10 cellular contexts compared by ENCODE assay signal in genomic region chr16:29927523-29927905, GRCh38. TPM values are rescaled to one million over a fixed set of nuclear protein-coding genes. Genes with fewer than 3 reads are reported as not detected.
A peak's percentile ranks its signal among the peaks of the same experiment; 100 is the strongest.
DNase-seq lines count a peak whose midpoint lies in the region; ATAC-seq and TF ChIP-seq lines count a peak whose summit lies in the region.
"Had no signal": no experiment of that assay in that cellular context is flagged by ENCODE, and none has a peak within 500 bp of the region (broad histone marks: within the 10 kb centered on the region; RNA-seq: fewer than 3 reads in every experiment).

No MANE protein-coding gene starts in this region.

- H3K9me3 Mint-ChIP-seq in activated CD4-positive, alpha-beta T cell treated with anti-CD3 and anti-CD28 coated beads for 36 hours (ENCODE audit: low read depth) = no peaks in the 10 kb centered on the region
- no peaks in the 10 kb centered on the region for H3K9me3 Mint-ChIP-seq in activated T-helper 1 cell treated with anti-CD3 and anti-CD28 coated beads, Interleukin-12 subunit alpha, Interleukin-12 subunit beta, Interleukin-2, Interleukin-4 antibody, amounts not matched to agents 30 ng/mL and 10 ng/mL and 1 ng/mL, durations not matched to agents 14 hours and 24 hours and 36 hours
- no peaks in the 10 kb centered on the region for H3K9me3 Mint-ChIP-seq in stimulated activated effector memory CD8-positive, alpha-beta T cell treated with anti-CD3 and anti-CD28 coated beads, Interleukin-12 subunit alpha, Interleukin-12 subunit beta, amount 100 ng/mL, for 72 hours

- no peak for ATAC-seq in activated CD4-positive, alpha-beta T cell treated with anti-CD3 and anti-CD28 coated beads for 36 hours
- ATAC-seq in gastroesophageal sphincter (no peak), HG02981 (IDR thresholded peaks at IDR 0.05; ENCODE audit: unreplicated experiment) (no peak), HG03520 (IDR thresholded peaks at IDR 0.05; ENCODE audit: unreplicated experiment) (no peak)
- ATAC-seq in stimulated activated effector memory CD8-positive, alpha-beta T cell treated with anti-CD3 and anti-CD28 coated beads, Interleukin-12 subunit alpha, Interleukin-12 subunit beta, amount 100 ng/mL, for 72 hours = no peak

- peaks cover 0 to 7% of the 10 kb centered on the region in 2 donors for H3K36me3 ChIP-seq in gastroesophageal sphincter
- H3K36me3 ChIP-seq: cardiac muscle cell, WERI-Rb-1 had no signal

- peak overlapping the region in 3 of 4 donors; percentile 91 to 94 (median 93) for H3K27ac ChIP-seq in gastroesophageal sphincter

- no peak for TF ChIP-seq CTCF in gastroesophageal sphincter (IDR thresholded peaks at IDR 0.05)

- 83 to 100% methylated on average over 1 to 2 of the region's 2 CpGs for WGBS in gastroesophageal sphincter (ENCODE audit: low coverage in 1 of 2), 2 donors

- CTCF ChIA-PET in activated CD4-positive, alpha-beta T cell treated with anti-CD3 and anti-CD28 coated beads for 36 hours (lab: Charles Lee) = interaction anchor here (0.6 to 0.7 kb wide), 3 partner anchors 84 to 740 kb away, joined by 3 read pairs; no protein-coding TSS in a partner anchor

- H3K9me3 ChIP-seq in gastroesophageal sphincter = no peaks in the 10 kb centered on the region

- peak overlapping the region; percentile 82 for H3K4me3 Mint-ChIP-seq in activated CD4-positive, alpha-beta T cell treated with anti-CD3 and anti-CD28 coated beads for 36 hours
- H3K4me3 Mint-ChIP-seq in activated T-helper 1 cell treated with anti-CD3 and anti-CD28 coated beads, Interleukin-12 subunit alpha, Interleukin-12 subunit beta, Interleukin-2, Interleukin-4 antibody, amounts not matched to agents 30 ng/mL and 10 ng/mL and 1 ng/mL, durations not matched to agents 14 hours and 24 hours and 36 hours = peak overlapping the region; percentile 94
- peak overlapping the region; percentile 91 for H3K4me3 Mint-ChIP-seq in stimulated activated effector memory CD8-positive, alpha-beta T cell treated with anti-CD3 and anti-CD28 coated beads, Interleukin-12 subunit alpha, Interleukin-12 subunit beta, amount 100 ng/mL, for 72 hours

- intact Hi-C loops in activated CD4-positive, alpha-beta T cell treated with anti-CD3 and anti-CD28 coated beads for 36 hours (cut with DNase I, micrococcal nuclease) = loop anchor here in 1 of 2 experiments (2.0 kb wide), 1 partner anchor 33 kb away; no protein-coding TSS in a partner anchor
- intact Hi-C loops in activated T-helper 1 cell treated with anti-CD3 and anti-CD28 coated beads, Interleukin-12 subunit alpha, Interleukin-12 subunit beta, Interleukin-2, Interleukin-4 antibody, amounts not matched to agents 30 ng/mL and 10 ng/mL and 1 ng/mL, durations not matched to agents 14 hours and 24 hours and 36 hours (cut with micrococcal nuclease) = loop anchor here (2.0 kb wide), 1 partner anchor 103 kb away; no protein-coding TSS in a partner anchor

- peaks cover 12% of the 10 kb centered on the region for H3K36me3 Mint-ChIP-seq in activated CD4-positive, alpha-beta T cell treated with anti-CD3 and anti-CD28 coated beads for 36 hours (ENCODE audit: low read depth)
- peaks cover 11% of the 10 kb centered on the region for H3K36me3 Mint-ChIP-seq in activated T-helper 1 cell treated with anti-CD3 and anti-CD28 coated beads, Interleukin-12 subunit alpha, Interleukin-12 subunit beta, Interleukin-2, Interleukin-4 antibody, amounts not matched to agents 30 ng/mL and 10 ng/mL and 1 ng/mL, durations not matched to agents 14 hours and 24 hours and 36 hours (ENCODE audit: low read depth)
- H3K36me3 Mint-ChIP-seq in stimulated activated effector memory CD8-positive, alpha-beta T cell treated with anti-CD3 and anti-CD28 coated beads, Interleukin-12 subunit alpha, Interleukin-12 subunit beta, amount 100 ng/mL, for 72 hours = peaks cover 36% of the 10 kb centered on the region

- POLR2A ChIA-PET in activated CD4-positive, alpha-beta T cell treated with anti-CD3 and anti-CD28 coated beads for 36 hours (lab: Charles Lee) = no interaction called here

- DNase-seq in activated CD4-positive, alpha-beta T cell treated with anti-CD3 and anti-CD28 coated beads for 36 hours = no peak
- DNase-seq in activated CD4-positive, alpha-beta T cell treated with anti-CD3 and anti-CD28 coated beads for 48 hours = no peak
- DNase-seq in activated T-helper 1 cell treated with anti-CD3 and anti-CD28 coated beads, Interleukin-12 subunit alpha, Interleukin-12 subunit beta, Interleukin-2, Interleukin-4 antibody, amounts not matched to agents 30 ng/mL and 10 ng/mL and 1 ng/mL, durations not matched to agents 14 hours and 24 hours and 36 hours (ENCODE audit: low spot score) = no peak
- no peak for DNase-seq in stimulated activated effector memory CD8-positive, alpha-beta T cell treated with anti-CD3 and anti-CD28 coated beads, Interleukin-12 subunit alpha, Interleukin-12 subunit beta, amount 100 ng/mL, for 72 hours (ENCODE audit: low spot score in 2 of 2)
- no peak for DNase-seq in hepatic stellate cell (ENCODE audit: low spot score)

- peaks cover 0 to 36% (median 15%) of the 10 kb centered on the region in 3 donors for H3K4me1 ChIP-seq in gastroesophageal sphincter

- no peak for TF ChIP-seq POLR2A in gastroesophageal sphincter (IDR thresholded peaks at IDR 0.05)

- H3K27ac Mint-ChIP-seq in activated CD4-positive, alpha-beta T cell treated with anti-CD3 and anti-CD28 coated beads for 36 hours = peak overlapping the region; percentile 95
- H3K27ac Mint-ChIP-seq in activated T-helper 1 cell treated with anti-CD3 and anti-CD28 coated beads, Interleukin-12 subunit alpha, Interleukin-12 subunit beta, Interleukin-2, Interleukin-4 antibody, amounts not matched to agents 30 ng/mL and 10 ng/mL and 1 ng/mL, durations not matched to agents 14 hours and 24 hours and 36 hours = peak overlapping the region; percentile 95
- no peak overlapping the region for H3K27ac Mint-ChIP-seq in stimulated activated effector memory CD8-positive, alpha-beta T cell treated with anti-CD3 and anti-CD28 coated beads, Interleukin-12 subunit alpha, Interleukin-12 subunit beta, amount 100 ng/mL, for 72 hours

- no peak for TF ChIP-seq EP300 in gastroesophageal sphincter (IDR thresholded peaks at IDR 0.05)

- H3K4me1 Mint-ChIP-seq in activated CD4-positive, alpha-beta T cell treated with anti-CD3 and anti-CD28 coated beads for 36 hours = peaks cover 29% of the 10 kb centered on the region
- peaks cover 31% of the 10 kb centered on the region for H3K4me1 Mint-ChIP-seq in activated T-helper 1 cell treated with anti-CD3 and anti-CD28 coated beads, Interleukin-12 subunit alpha, Interleukin-12 subunit beta, Interleukin-2, Interleukin-4 antibody, amounts not matched to agents 30 ng/mL and 10 ng/mL and 1 ng/mL, durations not matched to agents 14 hours and 24 hours and 36 hours (ENCODE audit: low read depth)
- peaks cover 38% of the 10 kb centered on the region for H3K4me1 Mint-ChIP-seq in stimulated activated effector memory CD8-positive, alpha-beta T cell treated with anti-CD3 and anti-CD28 coated beads, Interleukin-12 subunit alpha, Interleukin-12 subunit beta, amount 100 ng/mL, for 72 hours

- H3K27me3 ChIP-seq in gastroesophageal sphincter = no peaks in the 10 kb centered on the region
- H3K27me3 ChIP-seq: cardiac muscle cell had no signal

- no peaks in the 10 kb centered on the region for H3K27me3 Mint-ChIP-seq in activated CD4-positive, alpha-beta T cell treated with anti-CD3 and anti-CD28 coated beads for 36 hours
- no peaks in the 10 kb centered on the region for H3K27me3 Mint-ChIP-seq in activated T-helper 1 cell treated with anti-CD3 and anti-CD28 coated beads, Interleukin-12 subunit alpha, Interleukin-12 subunit beta, Interleukin-2, Interleukin-4 antibody, amounts not matched to agents 30 ng/mL and 10 ng/mL and 1 ng/mL, durations not matched to agents 14 hours and 24 hours and 36 hours (ENCODE audit: insufficient read depth)

- no peak overlapping the region for H3K4me3 ChIP-seq in gastroesophageal sphincter

RNA-seq across cellular contexts. Expression of gene KCTD13, which starts 1.5 kb away (rescaled TPM):
- total RNA-seq in activated CD4-positive, alpha-beta T cell treated with anti-CD3 and anti-CD28 coated beads for 36 hours = 10 to 100 TPM; 30.4 to 33.4 TPM
- total RNA-seq in activated T-helper 1 cell treated with anti-CD3 and anti-CD28 coated beads, Interleukin-12 subunit alpha, Interleukin-12 subunit beta, Interleukin-2, Interleukin-4 antibody, amounts not matched to agents 30 ng/mL and 10 ng/mL and 1 ng/mL, durations not matched to agents 14 hours and 24 hours and 36 hours = 53.7 and 58.2 TPM in 2 replicates
- 10 to 100 TPM; 12.0 to 30.7 (median 20.1) TPM for total RNA-seq in gastroesophageal sphincter

RNA-seq across cellular contexts. Expression of gene ASPHD1, which starts 27.2 kb away (rescaled TPM):
- 1 to 10 TPM; 2.7 to 3.2 TPM for total RNA-seq in activated CD4-positive, alpha-beta T cell treated with anti-CD3 and anti-CD28 coated beads for 36 hours
- 4.2 and 4.7 TPM in 2 replicates for total RNA-seq in activated T-helper 1 cell treated with anti-CD3 and anti-CD28 coated beads, Interleukin-12 subunit alpha, Interleukin-12 subunit beta, Interleukin-2, Interleukin-4 antibody, amounts not matched to agents 30 ng/mL and 10 ng/mL and 1 ng/mL, durations not matched to agents 14 hours and 24 hours and 36 hours
- total RNA-seq in gastroesophageal sphincter = under 1 TPM in 1 of 4 donors, not detected in 3; 0.42 TPM

RNA-seq across cellular contexts. Expression of gene SEZ6L2, which starts 28.2 kb away (rescaled TPM):
- under 1 TPM; 0.27 to 0.42 TPM for total RNA-seq in activated CD4-positive, alpha-beta T cell treated with anti-CD3 and anti-CD28 coated beads for 36 hours
- total RNA-seq in activated T-helper 1 cell treated with anti-CD3 and anti-CD28 coated beads, Interleukin-12 subunit alpha, Interleukin-12 subunit beta, Interleukin-2, Interleukin-4 antibody, amounts not matched to agents 30 ng/mL and 10 ng/mL and 1 ng/mL, durations not matched to agents 14 hours and 24 hours and 36 hours = 0.16 and 0.32 TPM in 2 replicates
- 1 to 10 TPM in 3 of 4 donors, not detected in 1; 1.1 to 1.6 (median 1.1) TPM for total RNA-seq in gastroesophageal sphincter

RNA-seq across cellular contexts. Expression of gene TMEM219, which starts 34.4 kb away (rescaled TPM):
- 10 to 100 TPM; 34.6 to 42.5 TPM for total RNA-seq in activated CD4-positive, alpha-beta T cell treated with anti-CD3 and anti-CD28 coated beads for 36 hours
- 41.5 and 43.7 TPM in 2 replicates for total RNA-seq in activated T-helper 1 cell treated with anti-CD3 and anti-CD28 coated beads, Interleukin-12 subunit alpha, Interleukin-12 subunit beta, Interleukin-2, Interleukin-4 antibody, amounts not matched to agents 30 ng/mL and 10 ng/mL and 1 ng/mL, durations not matched to agents 14 hours and 24 hours and 36 hours
- total RNA-seq in gastroesophageal sphincter = 100 to 1,000 TPM in 2 of 4 donors, 10 to 100 TPM in 2; 89.1 to 131 (median 100) TPM

RNA-seq across cellular contexts. Expression of gene TAOK2, which starts 46.2 kb away (rescaled TPM):
- total RNA-seq in activated CD4-positive, alpha-beta T cell treated with anti-CD3 and anti-CD28 coated beads for 36 hours = 10 to 100 TPM; 24.1 to 24.4 TPM
- 38.5 and 39.7 TPM in 2 replicates for total RNA-seq in activated T-helper 1 cell treated with anti-CD3 and anti-CD28 coated beads, Interleukin-12 subunit alpha, Interleukin-12 subunit beta, Interleukin-2, Interleukin-4 antibody, amounts not matched to agents 30 ng/mL and 10 ng/mL and 1 ng/mL, durations not matched to agents 14 hours and 24 hours and 36 hours
- 10 to 100 TPM; 38.4 to 62.1 (median 46.5) TPM for total RNA-seq in gastroesophageal sphincter
